Comparison of ENCODE assay signal across 8 cellular contexts in the genomic region with DNA sequence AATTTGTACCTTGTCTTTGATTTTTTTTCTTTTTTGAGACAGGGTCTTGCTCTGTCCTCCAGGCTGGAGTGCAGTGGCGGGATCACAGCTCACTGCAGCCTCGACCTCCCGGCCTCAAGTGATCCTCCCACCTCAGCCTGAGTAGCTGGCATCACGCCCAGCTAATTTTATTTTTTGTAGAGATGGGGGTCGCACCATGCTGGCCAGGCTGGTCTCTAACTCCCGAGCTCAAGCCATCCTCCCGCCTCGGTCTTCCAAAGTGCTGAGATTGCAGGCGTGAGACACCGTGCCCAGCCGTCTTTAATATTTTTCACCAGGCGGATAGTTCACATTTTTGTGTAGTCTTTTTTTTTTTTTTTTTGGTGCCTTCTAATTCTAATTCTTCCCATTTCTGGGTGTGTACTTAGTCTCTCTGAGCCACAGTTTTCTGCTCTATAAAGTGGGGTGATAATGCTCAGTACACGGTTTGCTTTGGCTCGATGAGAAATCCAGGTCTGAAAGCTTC. TPM values are rescaled to one million over a fixed set of nuclear protein-coding genes. Genes with fewer than 3 reads are reported as not detected.
DNase-seq lines count a peak whose midpoint lies in the region; ATAC-seq and TF ChIP-seq lines count a peak whose summit lies in the region.

No MANE protein-coding gene starts in this region.

- H3K9ac ChIP-seq in KMS-11 (peak overlapping the region; percentile 90; the same call in 1 of the 2 replicates), colonic mucosa (ENCODE audit: low read depth in 2 of 2, low read length in 2 of 2) (no peak overlapping the region)

- H3K36me3 Mint-ChIP-seq in nephron (ENCODE audit: low read depth), result peaks cover 16% of the 10 kb centered on the region

- in situ Hi-C loops in G401 (cut with HindIII; ENCODE audit: low sequenced_read_pairs), result no loop called here

- TF ChIP-seq CTCF in AG10803 (conservative IDR thresholded peaks at IDR 0.05; ENCODE audit: low read length) (no peak), KMS-11 (conservative IDR thresholded peaks at IDR 0.05; ENCODE audit: low read depth, low read length) (no peak), colonic mucosa (IDR thresholded peaks at IDR 0.05) (no peak), nephron (IDR thresholded peaks at IDR 0.05; ENCODE audit: unreplicated experiment in 3 of 3) (no peak)

- peak overlapping the region; percentile 63 to 95 (median 89) for H3K27ac Mint-ChIP-seq in nephron

- peak overlapping the region; percentile 64 for H3K4me2 ChIP-seq in KMS-11

- H3K27me3 ChIP-seq in KMS-11 (ENCODE audit: insufficient read depth, low read depth) (no peaks in the 10 kb centered on the region), colonic mucosa (no peaks in the 10 kb centered on the region)

- peaks cover 3% of the 10 kb centered on the region for H3K27me3 Mint-ChIP-seq in nephron (ENCODE audit: low read depth)

- peaks cover 32% of the 10 kb centered on the region for H3K79me2 ChIP-seq in KMS-11 (ENCODE audit: insufficient read depth, low read depth)

- no peaks in the 10 kb centered on the region for H4K20me1 ChIP-seq in KMS-11 (ENCODE audit: insufficient read depth)

- no peaks in the 10 kb centered on the region for H3K9me3 ChIP-seq in colonic mucosa

- H3K9me3 Mint-ChIP-seq in nephron, result peaks cover 2% of the 10 kb centered on the region

- H2AFZ ChIP-seq in KMS-11 (ENCODE audit: low read depth), result peak overlapping the region; percentile 45; the same call in 1 of the 2 replicates

- H3K4me3 Mint-ChIP-seq in nephron, result peak overlapping the region; percentile 85 to 90 (median 89)

- H3K4me3 ChIP-seq in AG10803 (ENCODE audit: low read length) (peak overlapping the region; percentile 88), KMS-11 (IDR thresholded peaks at IDR 0.05; ENCODE audit: insufficient read depth, low read depth, low read length) (no peak overlapping the region), colonic mucosa (peak overlapping the region; percentile 87)

- ATAC-seq in HG03354 (IDR thresholded peaks at IDR 0.05; ENCODE audit: poor library complexity, severe bottlenecking, unreplicated experiment) (no peak), GM19351 (IDR thresholded peaks at IDR 0.05; ENCODE audit: unreplicated experiment) (no peak)

- peaks cover 26% of the 10 kb centered on the region for H3K4me1 ChIP-seq in KMS-11 (ENCODE audit: low read depth, poor library complexity, severe bottlenecking)
- peaks cover 5% of the 10 kb centered on the region for H3K4me1 ChIP-seq in colonic mucosa

- no peaks in the 10 kb centered on the region for H3K36me3 ChIP-seq in KMS-11 (ENCODE audit: insufficient read depth)
- no peaks in the 10 kb centered on the region for H3K36me3 ChIP-seq in colonic mucosa

- H3K4me1 Mint-ChIP-seq in nephron, result peaks cover 30% of the 10 kb centered on the region

- H3K27ac ChIP-seq in KMS-11 (peak overlapping the region; percentile 59), colonic mucosa (peak overlapping the region; percentile 91)

- intact Hi-C loops in colonic mucosa (cut with DNase I), result no loop called here

- DNase-seq in AG10803 (ENCODE audit: low read depth) (no peak), colonic mucosa (no peak), G401 (ENCODE audit: low spot score) (no peak), dedifferentiated amniotic fluid mesenchymal stem cell (ENCODE audit: extremely low spot score) (no peak)

RNA-seq across cellular contexts. Expression of gene TATDN2, which starts 0.5 kb away (rescaled TPM):
- 10 to 100 TPM; 28.9 to 35.3 TPM for total RNA-seq in colonic mucosa
- 18.8 and 22.1 TPM in 2 replicates for total RNA-seq in G401 (2014; rRNA removed; shearing (Covaris generic))

RNA-seq across cellular contexts. Expression of gene GHRL, which starts 45.0 kb away (rescaled TPM):
- 1 to 10 TPM in 1 of 2 donors, under 1 TPM in 1; 0.67 to 1.1 TPM for total RNA-seq in colonic mucosa
- total RNA-seq in G401 (2014; rRNA removed; shearing (Covaris generic)), result not detected in 2 replicates
